In the genomic region with DNA sequence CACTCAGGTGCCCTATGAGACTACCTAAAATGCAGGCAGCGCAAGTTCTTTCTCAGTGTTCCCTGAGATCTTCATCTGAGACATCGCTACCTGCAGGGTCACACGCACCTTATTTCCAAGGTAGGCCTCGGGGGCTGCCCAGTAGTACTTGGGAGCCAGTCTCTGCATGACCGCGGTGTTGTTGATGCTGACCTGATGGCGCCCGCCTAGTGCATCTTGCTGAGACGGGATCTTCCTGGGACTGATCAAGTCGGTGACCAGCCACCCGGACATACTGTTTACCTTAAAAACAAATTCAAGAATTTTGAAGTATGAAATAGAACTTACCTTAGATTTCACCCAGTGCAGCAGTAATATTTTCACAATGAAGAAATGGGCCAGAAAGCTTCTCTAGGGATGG, we compare ENCODE assay signal across 1 cellular context.
TF ChIP-seq lines count a peak whose summit lies in the region.

No MANE protein-coding gene starts in this region.

TF ChIP-seq in SK-N-SH, 30 proteins besides CTCF, POLR2A, EP300 and RAD21 (continued from another document):
- TF ChIP-seq, protein P1, sequence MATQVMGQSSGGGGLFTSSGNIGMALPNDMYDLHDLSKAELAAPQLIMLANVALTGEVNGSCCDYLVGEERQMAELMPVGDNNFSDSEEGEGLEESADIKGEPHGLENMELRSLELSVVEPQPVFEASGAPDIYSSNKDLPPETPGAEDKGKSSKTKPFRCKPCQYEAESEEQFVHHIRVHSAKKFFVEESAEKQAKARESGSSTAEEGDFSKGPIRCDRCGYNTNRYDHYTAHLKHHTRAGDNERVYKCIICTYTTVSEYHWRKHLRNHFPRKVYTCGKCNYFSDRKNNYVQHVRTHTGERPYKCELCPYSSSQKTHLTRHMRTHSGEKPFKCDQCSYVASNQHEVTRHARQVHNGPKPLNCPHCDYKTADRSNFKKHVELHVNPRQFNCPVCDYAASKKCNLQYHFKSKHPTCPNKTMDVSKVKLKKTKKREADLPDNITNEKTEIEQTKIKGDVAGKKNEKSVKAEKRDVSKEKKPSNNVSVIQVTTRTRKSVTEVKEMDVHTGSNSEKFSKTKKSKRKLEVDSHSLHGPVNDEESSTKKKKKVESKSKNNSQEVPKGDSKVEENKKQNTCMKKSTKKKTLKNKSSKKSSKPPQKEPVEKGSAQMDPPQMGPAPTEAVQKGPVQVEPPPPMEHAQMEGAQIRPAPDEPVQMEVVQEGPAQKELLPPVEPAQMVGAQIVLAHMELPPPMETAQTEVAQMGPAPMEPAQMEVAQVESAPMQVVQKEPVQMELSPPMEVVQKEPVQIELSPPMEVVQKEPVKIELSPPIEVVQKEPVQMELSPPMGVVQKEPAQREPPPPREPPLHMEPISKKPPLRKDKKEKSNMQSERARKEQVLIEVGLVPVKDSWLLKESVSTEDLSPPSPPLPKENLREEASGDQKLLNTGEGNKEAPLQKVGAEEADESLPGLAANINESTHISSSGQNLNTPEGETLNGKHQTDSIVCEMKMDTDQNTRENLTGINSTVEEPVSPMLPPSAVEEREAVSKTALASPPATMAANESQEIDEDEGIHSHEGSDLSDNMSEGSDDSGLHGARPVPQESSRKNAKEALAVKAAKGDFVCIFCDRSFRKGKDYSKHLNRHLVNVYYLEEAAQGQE (IDR thresholded peaks at IDR 0.05; ENCODE audit: low read depth, low read length): no peak
- TF ChIP-seq FOSL2 (IDR thresholded peaks at IDR 0.05; ENCODE audit: borderline replicate concordance, low read depth) (no peak), TEAD4 (IDR thresholded peaks at IDR 0.05; ENCODE audit: borderline replicate concordance, insufficient read depth) (no peak), CHD2 (IDR thresholded peaks at IDR 0.05; ENCODE audit: low read length, partially characterized antibody) (no peak), POLR2AphosphoS5 (IDR thresholded peaks at IDR 0.05; ENCODE audit: low read depth, low read length) (no peak), RCOR1 (IDR thresholded peaks at IDR 0.05; ENCODE audit: low read length) (no peak), RFX5 (IDR thresholded peaks at IDR 0.05; ENCODE audit: low read length) (no peak)
- TF ChIP-seq, protein P2, sequence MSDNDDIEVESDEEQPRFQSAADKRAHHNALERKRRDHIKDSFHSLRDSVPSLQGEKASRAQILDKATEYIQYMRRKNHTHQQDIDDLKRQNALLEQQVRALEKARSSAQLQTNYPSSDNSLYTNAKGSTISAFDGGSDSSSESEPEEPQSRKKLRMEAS (IDR thresholded peaks at IDR 0.05; ENCODE audit: low read depth): no peak
- TF ChIP-seq, protein P3, sequence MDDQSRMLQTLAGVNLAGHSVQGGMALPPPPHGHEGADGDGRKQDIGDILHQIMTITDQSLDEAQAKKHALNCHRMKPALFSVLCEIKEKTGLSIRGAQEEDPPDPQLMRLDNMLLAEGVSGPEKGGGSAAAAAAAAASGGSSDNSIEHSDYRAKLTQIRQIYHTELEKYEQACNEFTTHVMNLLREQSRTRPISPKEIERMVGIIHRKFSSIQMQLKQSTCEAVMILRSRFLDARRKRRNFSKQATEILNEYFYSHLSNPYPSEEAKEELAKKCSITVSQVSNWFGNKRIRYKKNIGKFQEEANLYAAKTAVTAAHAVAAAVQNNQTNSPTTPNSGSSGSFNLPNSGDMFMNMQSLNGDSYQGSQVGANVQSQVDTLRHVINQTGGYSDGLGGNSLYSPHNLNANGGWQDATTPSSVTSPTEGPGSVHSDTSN (IDR thresholded peaks at IDR 0.05): no peak
TF ChIP-seq in SK-N-SH: peak in this region for 0.
